8 cellular contexts compared by ENCODE assay signal in genomic region chr5:79109527-79110492, GRCh38. TPM values are rescaled to one million over a fixed set of nuclear protein-coding genes. Genes with fewer than 3 reads are reported as not detected.
DNase-seq lines count a peak whose midpoint lies in the region; ATAC-seq, FAIRE-seq and TF ChIP-seq lines count a peak whose summit lies in the region.

No MANE protein-coding gene starts in this region.

- TF ChIP-seq CTCF in GM12864 (IDR thresholded peaks at IDR 0.05; ENCODE audit: low read depth, low read length, missing control alignments) (peak; percentile 70), OCI-LY1 (IDR thresholded peaks at IDR 0.05; ENCODE audit: low read length) (peak; percentile 62), bronchial epithelial cell (IDR thresholded peaks at IDR 0.05; ENCODE audit: insufficient read depth, low read length, severe bottlenecking) (peak; percentile 22), gastrocnemius medialis (IDR thresholded peaks at IDR 0.05 in 4 of 5, conservative IDR thresholded peaks at IDR 0.05 in 1 of 5) (peak in 3 of 5 experiments; percentile 16 to 47 (median 24)), stomach (IDR thresholded peaks at IDR 0.05) (peak in 2 of 7 experiments; percentile 14 to 25), tibial artery (IDR thresholded peaks at IDR 0.05) (no peak)

- no peak overlapping the region for H3K9ac ChIP-seq in OCI-LY1 (ENCODE audit: low read length)

- FAIRE-seq in bronchial epithelial cell (lab: Jason Lieb, UNC), result no peak

- no peak overlapping the region for H2AFZ ChIP-seq in OCI-LY1 (ENCODE audit: low read length)

- TF ChIP-seq POLR2A in gastrocnemius medialis (IDR thresholded peaks at IDR 0.05) (no peak), stomach (IDR thresholded peaks at IDR 0.05) (no peak)

- H3K4me2 ChIP-seq in OCI-LY1 (ENCODE audit: low read length), result no peak overlapping the region

- no peak for DNase-seq in GM12864 (ENCODE audit: low read depth)
- no peak for DNase-seq in bronchial epithelial cell (ENCODE audit: low read depth)
- no peak for DNase-seq in gastrocnemius medialis
- DNase-seq in stomach, result no peak
- no peak for DNase-seq in tibial artery

- H3K9me3 ChIP-seq in OCI-LY1 (ENCODE audit: low read length) (no peaks in the 10 kb centered on the region), gastrocnemius medialis (no peaks in the 10 kb centered on the region), stomach (no peaks in the 10 kb centered on the region), tibial artery (no peaks in the 10 kb centered on the region)

- H4K20me1 ChIP-seq in OCI-LY1 (ENCODE audit: insufficient read depth, low read length), result no peaks in the 10 kb centered on the region

- ATAC-seq in gastrocnemius medialis (no peak), HG02981 (IDR thresholded peaks at IDR 0.05; ENCODE audit: unreplicated experiment) (no peak), GM21737 (IDR thresholded peaks at IDR 0.05; ENCODE audit: unreplicated experiment) (no peak)

- in situ Hi-C loops in gastrocnemius medialis (cut with MboI; ENCODE audit: low sequenced_read_pairs in 4 of 4), result loop anchor here in 1 of 4 donors (10.0 kb wide), 1 partner anchor 75 kb away; no protein-coding TSS in a partner anchor

- 52 to 72% (median 65%) methylated on average over 15 of the region's 15 CpGs for WGBS in stomach, 5 donors

- H3K4me3 ChIP-seq in GM12864 (ENCODE audit: low read depth, low read length) (no peak overlapping the region), OCI-LY1 (ENCODE audit: low read depth, low read length, poor library complexity, severe bottlenecking) (no peak overlapping the region), bronchial epithelial cell (ENCODE audit: low read depth, low read length) (no peak overlapping the region), gastrocnemius medialis (no peak overlapping the region), stomach (no peak overlapping the region), tibial artery (no peak overlapping the region)

- H3K27ac ChIP-seq in OCI-LY1 (ENCODE audit: low read depth, low read length, poor library complexity, severe bottlenecking) (no peak overlapping the region), gastrocnemius medialis (no peak overlapping the region), stomach (no peak overlapping the region), tibial artery (no peak overlapping the region)

- H3K79me2 ChIP-seq in OCI-LY1 (ENCODE audit: insufficient read depth, low read length), result no peaks in the 10 kb centered on the region

- no peaks in the 10 kb centered on the region for H3F3A ChIP-seq in OCI-LY1 (ENCODE audit: insufficient read depth, low read length)

- intact Hi-C loops in gastrocnemius medialis (cut with DNase I; ENCODE audit: low total_unique reads), result loop anchor here (2.0 kb wide), 1 partner anchor 85 kb away; no protein-coding TSS in a partner anchor
- intact Hi-C loops in stomach (cut with DNase I; ENCODE audit: low total_unique reads), result no loop called here
- intact Hi-C loops in tibial artery (cut with DNase I; ENCODE audit: low total_unique reads), result no loop called here

- H3K36me3 ChIP-seq in OCI-LY1 (ENCODE audit: insufficient read depth, low read length), result no peaks in the 10 kb centered on the region
- no peaks in the 10 kb centered on the region for H3K36me3 ChIP-seq in bronchial epithelial cell (ENCODE audit: control insufficient read depth, insufficient read depth, low read length)
- no peaks in the 10 kb centered on the region for H3K36me3 ChIP-seq in gastrocnemius medialis
- H3K36me3 ChIP-seq in stomach, result no peaks in the 10 kb centered on the region
- no peaks in the 10 kb centered on the region for H3K36me3 ChIP-seq in tibial artery

- no peaks in the 10 kb centered on the region for H3K9me2 ChIP-seq in OCI-LY1 (ENCODE audit: low read depth, low read length)

- TF ChIP-seq EP300 in stomach (IDR thresholded peaks at IDR 0.05), result no peak

- no peaks in the 10 kb centered on the region for H3K4me1 ChIP-seq in OCI-LY1 (ENCODE audit: insufficient read depth, low read length, severe bottlenecking)
- H3K4me1 ChIP-seq in gastrocnemius medialis, result no peaks in the 10 kb centered on the region
- H3K4me1 ChIP-seq in stomach, result peaks cover 12 to 35% (median 20%) of the 10 kb centered on the region in 4 donors
- H3K4me1 ChIP-seq in tibial artery, result peaks cover 0 to 29% (median 11%) of the 10 kb centered on the region in 4 donors

- no peaks in the 10 kb centered on the region; the same call in 1 of the 2 replicates for H3K27me3 ChIP-seq in OCI-LY1 (ENCODE audit: insufficient read depth, low read length)
- peaks cover 6% of the 10 kb centered on the region for H3K27me3 ChIP-seq in bronchial epithelial cell (ENCODE audit: control insufficient read depth, insufficient read depth, low read length)
- peaks cover 22 to 36% (median 33%) of the 10 kb centered on the region in 3 donors for H3K27me3 ChIP-seq in gastrocnemius medialis
- peaks cover 0 to 24% (median 19%) of the 10 kb centered on the region in 3 donors for H3K27me3 ChIP-seq in stomach
- peaks cover 0 to 34% of the 10 kb centered on the region in 2 donors for H3K27me3 ChIP-seq in tibial artery

RNA-seq across cellular contexts. Expression of gene BHMT, which starts 1.8 kb away (rescaled TPM):
- total RNA-seq in bronchial epithelial cell (not detected in 2 replicates), gastrocnemius medialis (1 to 10 TPM in 1 of 4 donors, under 1 TPM in 2, not detected in 1; 0.66 to 1.0 (median 0.91) TPM), stomach (1 to 10 TPM in 2 of 5 donors, not detected in 3; 1.8 to 4.0 TPM)
- 1 to 10 TPM in 2 of 3 donors, under 1 TPM in 1; 0.53 to 3.4 (median 2.6) TPM for polyA plus RNA-seq in stomach

RNA-seq across cellular contexts. Expression of gene BHMT2, which starts 40.2 kb away (rescaled TPM):
- total RNA-seq in bronchial epithelial cell, result not detected in 2 replicates
- total RNA-seq in gastrocnemius medialis, result 1 to 10 TPM; 3.3 to 7.1 (median 5.0) TPM
- total RNA-seq in stomach, result 1 to 10 TPM in 4 of 5 donors, under 1 TPM in 1; 0.45 to 9.9 (median 2.6) TPM
- polyA plus RNA-seq in stomach, result 10 to 100 TPM in 1 of 3 donors, 1 to 10 TPM in 2; 3.9 to 10.6 (median 7.6) TPM

RNA-seq across cellular contexts. Expression of gene DMGDH, which starts 40.3 kb away (rescaled TPM):
- total RNA-seq in bronchial epithelial cell, result 11.6 and 15.1 TPM in 2 replicates
- 1 to 10 TPM in 1 of 4 donors, under 1 TPM in 3; 0.15 to 1.8 (median 0.65) TPM for total RNA-seq in gastrocnemius medialis
- 1 to 10 TPM in 3 of 5 donors, under 1 TPM in 1, not detected in 1; 0.58 to 5.3 (median 2.6) TPM for total RNA-seq in stomach
- polyA plus RNA-seq in stomach, result 1 to 10 TPM in 2 of 3 donors, under 1 TPM in 1; 0.38 to 3.1 (median 1.2) TPM

Comparison
In these comparisons a context has a peak if more than half of its experiments do, and no peak if none do; other contexts are left out.
1. CTCF ChIP-seq: peak in GM12864 (single experiment), OCI-LY1 (single experiment), bronchial epithelial cell (single experiment) and gastrocnemius medialis (3 of 5); none in tibial artery (0 of 2).